ENCODE assay signal across 9 cellular contexts in genomic region chr11:65809496-65809895, GRCh38. TPM values are rescaled to one million over a fixed set of nuclear protein-coding genes. Genes with fewer than 3 reads are reported as not detected.
"Had no signal": no experiment of that assay in that cellular context is flagged by ENCODE, and none has a peak within 500 bp of the region (broad histone marks: within the 10 kb centered on the region; RNA-seq: fewer than 3 reads in every experiment).

No MANE protein-coding gene starts in this region.

- H2AFZ ChIP-seq: GM23248 had no signal

- H3K4me3 ChIP-seq: GM23248, HAP-1 had no signal

- H3K9me3 ChIP-seq: HAP-1 had no signal

- H3K36me3 ChIP-seq: HAP-1 had no signal

- H3K27ac ChIP-seq: GM23248, KMS-11 had no signal

- H3K4me2 ChIP-seq: KMS-11 had no signal

- DNase-seq: GM23248, GOT3, H7, KBM-7 had no signal

- H3K4me1 ChIP-seq: HAP-1 had no signal

- H3K9ac ChIP-seq: GM23248, KMS-11 had no signal

RNA-seq across cellular contexts. Expression of gene OVOL1, which starts 22.6 kb away (rescaled TPM):
- total RNA-seq: GM23248, H4 had no signal
- polyA plus RNA-seq: GM23248, IgD-negative memory B cell had no signal

RNA-seq across cellular contexts. Expression of gene SNX32, which starts 24.3 kb away (rescaled TPM):
- total RNA-seq: GM23248, H4, HT-29 had no signal
